In the genomic region with DNA sequence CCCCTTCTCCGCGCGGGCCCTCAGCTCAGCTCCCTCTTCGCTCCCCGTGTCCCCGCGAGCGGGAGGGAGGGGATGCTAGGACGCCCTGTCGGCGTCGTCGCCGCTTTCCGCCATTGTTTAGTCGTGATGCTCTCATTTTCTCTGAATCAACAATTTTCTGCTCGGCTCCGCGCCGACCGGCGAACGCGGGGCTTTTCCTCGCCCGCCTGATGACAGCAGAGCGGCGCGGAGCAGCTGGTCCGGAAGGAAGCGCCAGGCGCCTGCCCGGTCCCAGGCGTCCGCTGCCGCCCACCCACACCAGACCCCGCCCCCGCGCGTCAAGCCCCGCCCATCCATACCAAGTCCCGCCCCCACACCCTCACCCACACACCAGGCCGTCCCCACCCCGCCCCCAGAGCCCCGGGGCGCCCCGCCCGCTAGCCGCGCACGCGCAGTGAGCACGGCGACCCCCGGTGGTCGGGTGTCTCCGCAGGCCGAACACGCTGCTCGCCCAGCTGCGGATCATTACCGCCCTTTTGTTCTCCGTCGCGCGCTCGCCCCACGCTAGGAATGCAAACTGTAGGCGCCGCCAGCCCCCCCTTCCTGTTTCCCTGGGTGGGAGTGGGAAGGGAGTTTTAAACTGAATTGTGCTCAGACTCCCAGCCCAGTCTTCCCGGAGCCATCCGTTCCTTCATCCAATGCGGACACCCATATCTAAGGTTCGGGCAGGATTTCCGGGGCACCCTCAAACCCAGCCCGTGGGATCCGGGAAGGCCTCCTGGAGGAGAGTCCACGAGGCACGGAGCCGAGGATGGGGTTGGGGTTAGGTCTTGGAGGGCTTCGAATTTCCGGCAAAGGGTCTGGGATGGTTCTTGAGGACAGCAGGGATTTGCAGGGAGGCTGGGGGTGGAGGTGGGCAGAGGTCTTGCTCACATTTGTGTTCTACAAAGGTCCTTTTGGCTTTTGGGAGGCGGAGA, we compare ENCODE assay signal across 8 cellular contexts. TPM values are rescaled to one million over a fixed set of nuclear protein-coding genes. Genes with fewer than 3 reads are reported as not detected.
DNase-seq lines count a peak whose midpoint lies in the region; ATAC-seq and TF ChIP-seq lines count a peak whose summit lies in the region.

No MANE protein-coding gene starts in this region.

- no peak for TF ChIP-seq CTCF in foreskin fibroblast (IDR thresholded peaks at IDR 0.05; ENCODE audit: low read depth, low read length)

- peak overlapping the region; percentile 54 to 64 for H3K4me3 ChIP-seq in foreskin fibroblast (ENCODE audit: low read depth in 1 of 2, low read length in 2 of 2)

- ATAC-seq in GM21515 (IDR thresholded peaks at IDR 0.05; ENCODE audit: unreplicated experiment) (peak; percentile 57), GM19397 (IDR thresholded peaks at IDR 0.05; ENCODE audit: unreplicated experiment) (no peak)

- DNase-seq in AG20443 (ENCODE audit: low spot score): peak; percentile 91
- DNase-seq in NCI-H82 (lab: John Stamatoyannopoulos, UW): peak; percentile 90
- peak; percentile 14 for DNase-seq in activated effector memory CD4-positive, alpha-beta T cell treated with Interleukin-2 at 50 U/mL for 16 hours
- peak; percentile 41 to 76 for DNase-seq in foreskin fibroblast
- DNase-seq in occipital lobe (lab: John Stamatoyannopoulos, UW): peak; percentile 75
- peak; percentile 51 for DNase-seq in superior temporal gyrus (ENCODE audit: extremely low spot score)

RNA-seq across cellular contexts. Expression of a gene that starts 49.8 kb away (rescaled TPM):
- total RNA-seq in occipital lobe: 6.4 TPM

Comparison
In these comparisons a context has a peak if more than half of its experiments do, and no peak if none do; other contexts are left out.
1. DNase-seq: peak in every context shown above with its lines; median percentile 91 in AG20443; 90 in NCI-H82; 75 in occipital lobe; 58 in foreskin fibroblast; 51 in superior temporal gyrus; 14 in activated effector memory CD4-positive, alpha-beta T cell treated with Interleukin-2 at 50 U/mL for 16 hours.